In genomic region chr1:232192781-232193450, GRCh38 we compare ENCODE assay signal across 32 cellular contexts.
DNase-seq lines count a peak whose midpoint lies in the region; ATAC-seq, FAIRE-seq and TF ChIP-seq lines count a peak whose summit lies in the region.
"Had no signal": no experiment of that assay in that cellular context is flagged by ENCODE, and none has a peak within 500 bp of the region (broad histone marks: within the 10 kb centered on the region; RNA-seq: fewer than 3 reads in every experiment).

No MANE protein-coding gene starts in this region.

- CTCF ChIA-PET in mammary epithelial cell (lab: Charles Lee; ENCODE audit: low non-redundant PET) = no interaction called here

- H3K36me3 ChIP-seq in mammary epithelial cell (ENCODE audit: insufficient read depth, low read length) (no peaks in the 10 kb centered on the region), small intestine (ENCODE audit: control insufficient read depth in 2 of 2, insufficient read depth in 2 of 2, low read length in 2 of 2) (no peaks in the 10 kb centered on the region), right lobe of liver (no peaks in the 10 kb centered on the region)
- H3K36me3 ChIP-seq: ascending aorta, SJSA1, stomach, thyroid gland, vagina had no signal

- BruUV-seq in mammary epithelial cell (replicated peaks; lab: Mats Ljungman, UMichigan) = no TSS peak

- H4K20me1 ChIP-seq in mammary epithelial cell (ENCODE audit: insufficient read depth, low read length) = no peaks in the 10 kb centered on the region

- H3K27me3 ChIP-seq in mammary epithelial cell (ENCODE audit: insufficient read depth, low read length) (no peaks in the 10 kb centered on the region), foreskin keratinocyte (no peaks in the 10 kb centered on the region), small intestine (ENCODE audit: control insufficient read depth in 2 of 2, insufficient read depth in 2 of 2, low read length in 2 of 2) (no peaks in the 10 kb centered on the region), right lobe of liver (no peaks in the 10 kb centered on the region)
- H3K27me3 ChIP-seq: ascending aorta, SJSA1, stomach, thyroid gland, vagina had no signal

- H3K79me2 ChIP-seq in mammary epithelial cell (ENCODE audit: insufficient read depth, low read length) = no peaks in the 10 kb centered on the region

- no peak for TF ChIP-seq POLR2A in right lobe of liver (IDR thresholded peaks at IDR 0.05)

- in situ Hi-C loops in mammary epithelial cell (cut with MboI; ENCODE audit: low sequenced_read_pairs in 2 of 2) = no loop called here

- TF ChIP-seq CTCF in mammary epithelial cell (conservative IDR thresholded peaks at IDR 0.05 in 1 of 2, IDR thresholded peaks at IDR 0.05 in 1 of 2; ENCODE audit: extremely low read depth in 1 of 2, insufficient read depth in 1 of 2, low read depth in 1 of 2, low read length in 2 of 2) = no peak
- no peak for TF ChIP-seq CTCF in foreskin keratinocyte (conservative IDR thresholded peaks at IDR 0.05)
- TF ChIP-seq CTCF in GM20000 (IDR thresholded peaks at IDR 0.05; ENCODE audit: extremely low read depth, missing control alignments) = no peak
- no peak for TF ChIP-seq CTCF in right lobe of liver (IDR thresholded peaks at IDR 0.05)

- 59% methylated on average over 3 of the region's 3 CpGs for WGBS in mammary epithelial cell (ENCODE audit: low coverage, missing lambda C conversion rate)
- WGBS in small intestine, 3 donors = 61 to 64% (median 62%) methylated on average over 3 of the region's 3 CpGs
- WGBS in right lobe of liver (ENCODE audit: insufficient coverage, low coverage, low lambda C conversion rate, missing lambda C conversion rate) = 45% methylated on average over 3 of the region's 3 CpGs

- H3K4me2 ChIP-seq in mammary epithelial cell (ENCODE audit: insufficient read depth, low read depth, low read length) = no peak overlapping the region
- H3K4me2 ChIP-seq: smooth muscle cell had no signal

- no peak overlapping the region for H3K9ac ChIP-seq in mammary epithelial cell (ENCODE audit: insufficient read depth, low read length)

- no peaks in the 10 kb centered on the region for H3K4me1 ChIP-seq in mammary epithelial cell (ENCODE audit: insufficient read depth, low read length)
- H3K4me1 ChIP-seq in foreskin keratinocyte = peaks cover 3% of the 10 kb centered on the region
- no peaks in the 10 kb centered on the region for H3K4me1 ChIP-seq in small intestine (ENCODE audit: control insufficient read depth in 2 of 2, insufficient read depth in 1 of 2, low read depth in 1 of 2, low read length in 1 of 2)
- H3K4me1 ChIP-seq in right lobe of liver = no peaks in the 10 kb centered on the region
- H3K4me1 ChIP-seq: SJSA1, thyroid gland had no signal

- intact Hi-C loops in mammary epithelial cell (cut with micrococcal nuclease) = no loop called here
- intact Hi-C loops in right lobe of liver (cut with DNase I) = no loop called here

- no peak for FAIRE-seq in small intestine (lab: Jason Lieb, UNC)
- FAIRE-seq: TTC549 had no signal

- H3K27ac ChIP-seq in mammary epithelial cell (ENCODE audit: insufficient read depth, low read depth, low read length) (no peak overlapping the region), foreskin keratinocyte (no peak overlapping the region), small intestine (ENCODE audit: low read depth in 1 of 2, low read length in 1 of 2) (no peak overlapping the region), right lobe of liver (no peak overlapping the region)
- H3K27ac ChIP-seq: 22Rv1, ascending aorta, SJSA1, stomach, thyroid gland, vagina had no signal

- no peak overlapping the region for H2AFZ ChIP-seq in mammary epithelial cell (ENCODE audit: low read depth, low read length)

- peak; percentile 61 for DNase-seq in DMS53 (lab: John Stamatoyannopoulos, UW)
- DNase-seq in DMS53 treated with DMSO at 0.1 percent for 48 hours (lab: John Stamatoyannopoulos, UW; ENCODE audit: unreplicated experiment) = no peak
- DNase-seq in mammary epithelial cell = peak; percentile 13
- peak in 1 of 2 donors; percentile 32 for DNase-seq in foreskin keratinocyte
- DNase-seq in small intestine = peak; percentile 52
- DNase-seq in SW480 (ENCODE audit: low spot score) = no peak
- no peak for DNase-seq in GM20000 (ENCODE audit: low spot score)
- no peak for DNase-seq in right lobe of liver
- DNase-seq: activated CD4-positive, alpha-beta memory T cell treated with anti-CD3 and anti-CD28 coated beads, Interleukin-2, amount 10 ng/mL, durations not matched to agents 7 days and 5 days; activated CD4-positive, CD25-positive, alpha-beta regulatory T cell treated with anti-CD3 and anti-CD28 coated beads, Interleukin-2, amount 50 U/mL, for 72 hours; Calu3; cerebellar nuclear complex; effector CD8-positive, alpha-beta T cell; H7; hypothalamus; immature natural killer cell; left ventricle myocardium superior; NCI-H1417 treated with DMSO at 0.1 percent for 48 hours; NCI-H2081 treated with DMSO at 0.1 percent for 48 hours; NCI-H774; stimulated activated CD4-positive, alpha-beta T cell treated with anti-CD3 and anti-CD28 coated beads, Interleukin-1b, Interleukin-23, amount 100 ng/mL, for 48 hours; stimulated activated CD8-positive, alpha-beta memory T cell treated with anti-CD3 and anti-CD28 coated beads, Interleukin-4, amount 100 ng/mL, for 48 hours; stomach; thyroid gland had no signal

- dilution Hi-C loops in mammary epithelial cell (cut with HindIII; ENCODE audit: low sequenced_read_pairs) = no loop called here

- H3K4me3 ChIP-seq in mammary epithelial cell (replicated peaks in 1 of 3; ENCODE audit: insufficient read depth in 1 of 3, low read depth in 2 of 3, low read length in 3 of 3) (no peak overlapping the region), small intestine (ENCODE audit: low read depth in 1 of 2, low read length in 2 of 2) (no peak overlapping the region), right lobe of liver (no peak overlapping the region)
- H3K4me3 ChIP-seq: ascending aorta, SJSA1, smooth muscle cell, stomach, thyroid gland, vagina had no signal

- peak; percentile 83 for ATAC-seq in foreskin keratinocyte
- no peak for ATAC-seq in right lobe of liver
- ATAC-seq: activated naive CD4-positive, alpha-beta T cell treated with anti-CD3 and anti-CD28 coated beads, Interleukin-2, amount 50 U/mL, for 72 hours; left ventricle myocardium superior; natural killer cell treated with Interleukin-12 subunit alpha and Interleukin-12 subunit beta and Interleukin-15 and Interleukin-18, amount 100 ng/mL, for 72 hours had no signal

- H3K9me3 ChIP-seq in mammary epithelial cell (replicated peaks; ENCODE audit: insufficient read depth, low read length) (no peaks in the 10 kb centered on the region), small intestine (ENCODE audit: control insufficient read depth, low read depth) (no peaks in the 10 kb centered on the region), right lobe of liver (no peaks in the 10 kb centered on the region)
- H3K9me3 ChIP-seq: ascending aorta, SJSA1, stomach, thyroid gland, vagina had no signal

Comparison
In these comparisons a context has a peak if more than half of its experiments do, and no peak if none do; other contexts are left out.
1. DNase-seq: peak in DMS53 (single experiment), mammary epithelial cell (single experiment) and small intestine (single experiment); none in DMS53 treated with DMSO at 0.1 percent for 48 hours (single experiment), SW480 (single experiment), GM20000 (single experiment) and right lobe of liver (0 of 3).